Comparison of ENCODE assay signal across 24 cellular contexts in the genomic region with DNA sequence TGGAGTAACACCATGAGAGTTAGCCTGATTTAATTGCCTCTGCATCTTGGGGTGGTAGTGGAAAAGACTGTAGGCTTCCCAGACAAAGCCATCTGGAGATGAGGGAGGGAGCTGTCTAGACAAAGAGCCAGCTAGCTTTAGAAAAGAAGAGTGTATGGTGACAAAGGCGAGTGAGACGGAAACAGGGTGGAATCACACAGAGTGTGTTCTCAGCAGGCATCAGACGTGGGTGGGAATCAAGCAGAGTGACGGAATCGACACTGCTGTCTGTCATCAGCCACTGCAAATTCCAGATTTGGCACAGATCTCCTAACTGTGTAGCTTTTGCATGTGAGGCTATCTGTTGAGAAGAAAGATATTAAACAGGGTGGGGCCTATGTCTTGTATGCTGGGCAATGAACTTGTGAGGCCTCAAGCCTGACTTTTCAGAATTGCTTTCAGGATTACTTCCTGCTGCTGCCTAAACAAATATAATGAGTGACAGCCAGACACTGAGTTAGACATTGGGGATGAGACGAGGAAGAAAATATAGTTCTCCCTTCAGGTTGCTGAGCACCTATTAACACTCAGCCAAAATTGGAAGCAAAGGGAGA.
A peak's percentile ranks its signal among the peaks of the same experiment; 100 is the strongest.
DNase-seq lines count a peak whose midpoint lies in the region; ATAC-seq, FAIRE-seq and TF ChIP-seq lines count a peak whose summit lies in the region.
"Had no signal": no experiment of that assay in that cellular context is flagged by ENCODE, and none has a peak within 500 bp of the region (broad histone marks: within the 10 kb centered on the region; RNA-seq: fewer than 3 reads in every experiment).

No MANE protein-coding gene starts in this region.

- peak overlapping the region; percentile 1 for H3K4me2 ChIP-seq in smooth muscle cell

- H3K27me3 Mint-ChIP-seq in brain = no peaks in the 10 kb centered on the region
- H3K27me3 Mint-ChIP-seq: activated naive CD8-positive, alpha-beta T cell treated with anti-CD3 and anti-CD28 coated beads, Interleukin-2, amount 50 U/mL, for 24 hours; stimulated activated naive CD8-positive, alpha-beta T cell treated with anti-CD3 and anti-CD28 coated beads, Interleukin-15, amount 100 ng/mL, for 72 hours had no signal

- peak overlapping the region in 4 of 5 experiments; percentile 38 to 93 (median 50) for H3K27ac Mint-ChIP-seq in brain
- H3K27ac Mint-ChIP-seq: activated naive CD8-positive, alpha-beta T cell treated with anti-CD3 and anti-CD28 coated beads, Interleukin-2, amount 50 U/mL, for 24 hours; activated T-helper 2 cell treated with anti-CD3 and anti-CD28 coated beads, Interferon-gamma antibody, Interleukin-2, Interleukin-4, amounts not matched to agents 10 μg/mL and 5 μg/mL and 100 μg/mL, durations not matched to agents 14 hours and 24 hours and 36 hours; CD14-positive monocyte; mesothelial cell of epicardium; stimulated activated naive CD8-positive, alpha-beta T cell treated with anti-CD3 and anti-CD28 coated beads, Interleukin-15, amount 100 ng/mL, for 72 hours; T-helper 2 cell treated with Interferon-gamma antibody and Interleukin-4, amounts not matched to agents 5 μg/mL and 100 μg/mL, for 36 hours had no signal

- H3K4me1 ChIP-seq in right atrium auricular region (peaks cover 0 to 16% of the 10 kb centered on the region in 2 donors), smooth muscle cell (ENCODE audit: low read depth) (peaks cover 18% of the 10 kb centered on the region), kidney (ENCODE audit: control insufficient read depth in 1 of 2, insufficient read depth in 1 of 2, low read depth in 1 of 2, low read length in 2 of 2) (no peaks in the 10 kb centered on the region)
- H3K4me1 ChIP-seq: SJCRH30, upper lobe of right lung had no signal

- peak; percentile 19 for DNase-seq in left cardiac atrium
- no peak for DNase-seq in right atrium auricular region (ENCODE audit: low spot score)
- peak; percentile 24 for DNase-seq in iPS-NIHi11 (ENCODE audit: low spot score)
- no peak for DNase-seq in smooth muscle cell (lab: John Stamatoyannopoulos, UW; ENCODE audit: unreplicated experiment)
- no peak for DNase-seq in H7
- no peak for DNase-seq in kidney
- no peak for DNase-seq in cerebellar nuclear complex (lab: John Stamatoyannopoulos, UW)
- DNase-seq: activated naive CD8-positive, alpha-beta T cell treated with anti-CD3 and anti-CD28 coated beads, Interleukin-2, amount 50 U/mL, for 24 hours; DMS79; IMR-90; NCI-H2029 treated with DMSO at 0.1 percent for 48 hours; NCI-H748 treated with DMSO at 0.1 percent for 48 hours; SJCRH30; stimulated activated CD4-positive, alpha-beta T cell treated with anti-CD3 and anti-CD28 coated beads, Interleukin-2, amount 100 ng/mL, for 24 hours; stimulated activated naive CD8-positive, alpha-beta T cell treated with anti-CD3 and anti-CD28 coated beads, Interleukin-15, amount 100 ng/mL, for 72 hours; upper lobe of right lung had no signal

- ATAC-seq in left cardiac atrium = peak; percentile 79 to 94
- ATAC-seq: activated naive CD8-positive, alpha-beta T cell treated with anti-CD3 and anti-CD28 coated beads, Interleukin-2, amount 50 U/mL, for 24 hours; sciatic nerve; stimulated activated naive CD8-positive, alpha-beta T cell treated with anti-CD3 and anti-CD28 coated beads, Interleukin-15, amount 100 ng/mL, for 72 hours; upper lobe of right lung had no signal

- H2AFZ ChIP-seq in smooth muscle cell (ENCODE audit: low read depth) = peak overlapping the region; percentile 59

- H3K36me3 ChIP-seq in right atrium auricular region = no peaks in the 10 kb centered on the region
- H3K36me3 ChIP-seq in smooth muscle cell (ENCODE audit: low read depth) = no peaks in the 10 kb centered on the region
- H3K36me3 ChIP-seq in H7 (replicated peaks; ENCODE audit: control insufficient read depth, insufficient read depth, low read length) = no peaks in the 10 kb centered on the region
- H3K36me3 ChIP-seq in kidney (ENCODE audit: control insufficient read depth in 1 of 2, insufficient read depth in 2 of 2, low read length in 2 of 2) = no peaks in the 10 kb centered on the region
- H3K36me3 ChIP-seq: cardiac muscle cell, SJCRH30, upper lobe of right lung had no signal

- peak overlapping the region in 1 of 2 donors; percentile 54 for H3K27ac ChIP-seq in right atrium auricular region
- peak overlapping the region; percentile 78 for H3K27ac ChIP-seq in smooth muscle cell (ENCODE audit: low read depth)
- no peak overlapping the region for H3K27ac ChIP-seq in kidney (ENCODE audit: low read depth in 2 of 2, low read length in 2 of 2)
- H3K27ac ChIP-seq: cardiac muscle cell, SJCRH30, upper lobe of right lung had no signal

- H3K9me3 Mint-ChIP-seq in brain = peaks cover 0 to 2% (median 0%) of the 10 kb centered on the region in 5 experiments
- H3K9me3 Mint-ChIP-seq: activated T-helper 2 cell treated with anti-CD3 and anti-CD28 coated beads, Interferon-gamma antibody, Interleukin-2, Interleukin-4, amounts not matched to agents 10 μg/mL and 5 μg/mL and 100 μg/mL, durations not matched to agents 14 hours and 24 hours and 36 hours; T-helper 2 cell treated with Interferon-gamma antibody and Interleukin-4, amounts not matched to agents 5 μg/mL and 100 μg/mL, for 36 hours had no signal

- no peaks in the 10 kb centered on the region for H3K27me3 ChIP-seq in right atrium auricular region
- no peaks in the 10 kb centered on the region for H3K27me3 ChIP-seq in smooth muscle cell (ENCODE audit: low read depth)
- no peaks in the 10 kb centered on the region for H3K27me3 ChIP-seq in H7 (ENCODE audit: control insufficient read depth, insufficient read depth, low read length)
- H3K27me3 ChIP-seq: cardiac muscle cell, SJCRH30, upper lobe of right lung had no signal

- no peaks in the 10 kb centered on the region for H4K20me1 ChIP-seq in smooth muscle cell (ENCODE audit: low read depth)

- TF ChIP-seq CTCF in right atrium auricular region (IDR thresholded peaks at IDR 0.05) (no peak), brain (conservative IDR thresholded peaks at IDR 0.05) (no peak), smooth muscle cell (IDR thresholded peaks at IDR 0.05; ENCODE audit: borderline replicate concordance, insufficient read depth, poor library complexity, severe bottlenecking) (no peak), kidney (IDR thresholded peaks at IDR 0.05; ENCODE audit: borderline replicate concordance, extremely low read depth, insufficient read depth) (no peak)

- peaks cover 3% of the 10 kb centered on the region for H3F3A ChIP-seq in smooth muscle cell (ENCODE audit: low read depth)

- intact Hi-C loops in left cardiac atrium (cut with DNase I) = loop anchor here in 1 of 2 donors (10.0 kb wide), 1 partner anchor 309 kb away; no protein-coding TSS in a partner anchor
- intact Hi-C loops in kidney (cut with DNase I) = no loop called here

- H3K4me3 Mint-ChIP-seq in brain = peak overlapping the region in 3 of 5 experiments; percentile 5 to 53 (median 19)
- H3K4me3 Mint-ChIP-seq: activated naive CD8-positive, alpha-beta T cell treated with anti-CD3 and anti-CD28 coated beads, Interleukin-2, amount 50 U/mL, for 24 hours; CD14-positive monocyte; mesothelial cell of epicardium; stimulated activated naive CD8-positive, alpha-beta T cell treated with anti-CD3 and anti-CD28 coated beads, Interleukin-15, amount 100 ng/mL, for 72 hours; T-helper 2 cell treated with Interferon-gamma antibody and Interleukin-4, amounts not matched to agents 5 μg/mL and 100 μg/mL, for 36 hours had no signal

- H3K4me3 ChIP-seq in right atrium auricular region (no peak overlapping the region), smooth muscle cell (no peak overlapping the region), H7 (ENCODE audit: insufficient read depth, low read depth, low read length) (no peak overlapping the region), kidney (ENCODE audit: low read length in 2 of 2) (no peak overlapping the region)
- H3K4me3 ChIP-seq: cardiac muscle cell, SJCRH30, upper lobe of right lung had no signal

- H3K9ac ChIP-seq in smooth muscle cell (ENCODE audit: low read depth) (peak overlapping the region; percentile 30), kidney (ENCODE audit: low read length in 2 of 2) (no peak overlapping the region)

- peaks cover 23% of the 10 kb centered on the region for H3K4me1 Mint-ChIP-seq in brain
- H3K4me1 Mint-ChIP-seq: CD14-positive monocyte had no signal

- no peak for FAIRE-seq in kidney (lab: Jason Lieb, UNC)
- FAIRE-seq: H54 had no signal

- H3K36me3 Mint-ChIP-seq in brain = no peaks in the 10 kb centered on the region
- H3K36me3 Mint-ChIP-seq: CD14-positive monocyte had no signal

- WGBS in smooth muscle cell (ENCODE audit: low lambda C conversion rate) = 39% methylated on average over 6 of the region's 6 CpGs

- H3K79me2 ChIP-seq in smooth muscle cell (ENCODE audit: low read depth) = no peaks in the 10 kb centered on the region

- H3K9me3 ChIP-seq in right atrium auricular region = no peaks in the 10 kb centered on the region
- H3K9me3 ChIP-seq in smooth muscle cell (replicated peaks; ENCODE audit: low read depth) = no peaks in the 10 kb centered on the region
- H3K9me3 ChIP-seq in kidney (ENCODE audit: control insufficient read depth in 1 of 2, low read length in 2 of 2) = no peaks in the 10 kb centered on the region
- H3K9me3 ChIP-seq: SJCRH30, upper lobe of right lung had no signal

Comparison
In these comparisons a context has a peak if more than half of its experiments do, and no peak if none do; other contexts are left out.
1. DNase-seq: peak in left cardiac atrium (single experiment) and iPS-NIHi11 (single experiment); none in right atrium auricular region (single experiment), smooth muscle cell (single experiment), H7 (single experiment), kidney (single experiment) and cerebellar nuclear complex (0 of 2).